18 cellular contexts compared by ENCODE assay signal in the genomic region with DNA sequence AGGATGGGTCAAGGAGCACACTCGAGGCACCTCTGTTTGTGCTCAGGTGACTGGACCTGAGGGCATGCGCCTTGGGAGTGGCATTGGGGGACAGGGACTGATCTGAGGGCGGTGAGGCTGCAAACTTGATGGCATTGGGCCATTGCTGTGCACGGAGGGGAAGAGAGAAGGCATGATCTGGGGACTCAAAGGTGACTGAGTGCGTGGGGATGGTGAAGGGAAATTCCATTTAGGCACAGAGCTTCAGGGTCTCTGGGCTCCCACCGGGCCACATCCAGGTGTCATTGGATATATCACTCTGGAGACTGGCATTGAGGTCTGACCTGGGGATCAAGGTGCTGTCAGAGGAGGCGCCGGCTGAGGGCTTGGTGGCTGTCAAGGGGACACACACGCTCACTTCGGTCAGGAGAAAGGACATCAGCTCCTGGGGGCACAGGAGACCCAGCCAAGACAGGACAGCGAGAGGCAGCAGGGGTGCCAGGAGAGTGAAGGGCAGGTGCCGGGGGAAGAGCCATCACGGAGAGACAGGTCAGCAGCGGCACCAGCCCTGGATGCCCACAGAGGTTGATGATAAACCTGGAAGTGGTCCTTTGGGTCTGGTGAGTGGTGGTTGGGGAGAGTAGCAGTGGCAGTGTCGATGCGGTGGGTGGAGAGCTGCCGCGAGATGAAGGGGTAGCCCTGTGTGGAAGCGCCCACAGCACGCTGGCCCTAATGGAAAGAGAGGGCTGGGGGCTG. TPM values are rescaled to one million over a fixed set of nuclear protein-coding genes. Genes with fewer than 3 reads are reported as not detected.
"Had no signal": no experiment of that assay in that cellular context is flagged by ENCODE, and none has a peak within 500 bp of the region (broad histone marks: within the 10 kb centered on the region; RNA-seq: fewer than 3 reads in every experiment).

No MANE protein-coding gene starts in this region.

- H3K27me3 ChIP-seq: ovary, tibial artery had no signal

- H3K27ac Mint-ChIP-seq: activated naive CD4-positive, alpha-beta T cell treated with anti-CD3 and anti-CD28 coated beads, Interleukin-2, amount 50 U/mL, for 24 hours; activated T-helper 2 cell treated with anti-CD3 and anti-CD28 coated beads, Interferon-gamma antibody, Interleukin-2, Interleukin-4, amounts not matched to agents 10 μg/mL and 5 μg/mL and 100 μg/mL, durations not matched to agents 14 hours and 24 hours and 36 hours; T-cell had no signal

- H3K9me3 Mint-ChIP-seq: activated naive CD4-positive, alpha-beta T cell treated with anti-CD3 and anti-CD28 coated beads, Interleukin-2, amount 50 U/mL, for 24 hours; activated T-helper 2 cell treated with anti-CD3 and anti-CD28 coated beads, Interferon-gamma antibody, Interleukin-2, Interleukin-4, amounts not matched to agents 10 μg/mL and 5 μg/mL and 100 μg/mL, durations not matched to agents 14 hours and 24 hours and 36 hours; neural crest cell; stimulated activated effector memory CD8-positive, alpha-beta T cell treated with anti-CD3 and anti-CD28 coated beads, Interleukin-12 subunit alpha, Interleukin-12 subunit beta, amount 100 ng/mL, for 72 hours; T-cell had no signal

- ATAC-seq: left ventricle myocardium superior; stimulated activated effector memory CD8-positive, alpha-beta T cell treated with anti-CD3 and anti-CD28 coated beads, Interleukin-12 subunit alpha, Interleukin-12 subunit beta, amount 100 ng/mL, for 72 hours; T-cell had no signal

- H3K27ac ChIP-seq: ovary, tibial artery had no signal

- H3K9me3 ChIP-seq: ovary, tibial artery had no signal

- DNase-seq: activated CD4-positive, alpha-beta T cell treated with anti-CD3 and anti-CD28 coated beads, Interleukin-2, amount 50 U/mL, for 4 hours; activated CD4-positive, CD25-positive, alpha-beta regulatory T cell treated with anti-CD3 and anti-CD28 coated beads, Interleukin-2, amount 50 U/mL, for 72 hours; activated T-cell treated with anti-CD3 and anti-CD28 coated beads for 4 hours; amniotic stem cell; central memory CD4-positive, alpha-beta T cell; cortex of kidney; effector CD4-positive, alpha-beta T cell; foreskin fibroblast; kidney glomerular epithelial cell; left ventricle myocardium superior; ovary; T1000 had no signal

- H3K27me3 Mint-ChIP-seq: activated naive CD4-positive, alpha-beta T cell treated with anti-CD3 and anti-CD28 coated beads, Interleukin-2, amount 50 U/mL, for 24 hours; T-cell had no signal

- H3K4me3 Mint-ChIP-seq: activated naive CD4-positive, alpha-beta T cell treated with anti-CD3 and anti-CD28 coated beads, Interleukin-2, amount 50 U/mL, for 24 hours; neural crest cell; stimulated activated effector memory CD8-positive, alpha-beta T cell treated with anti-CD3 and anti-CD28 coated beads, Interleukin-12 subunit alpha, Interleukin-12 subunit beta, amount 100 ng/mL, for 72 hours; T-cell had no signal

- H3K4me3 ChIP-seq: ovary, tibial artery had no signal

- H3K36me3 ChIP-seq: ovary had no signal

RNA-seq across cellular contexts. Expression of a gene that starts 37.6 kb away (rescaled TPM):
- total RNA-seq: activated T-helper 2 cell treated with anti-CD3 and anti-CD28 coated beads, Interferon-gamma antibody, Interleukin-2, Interleukin-4, amounts not matched to agents 10 μg/mL and 5 μg/mL and 100 μg/mL, durations not matched to agents 14 hours and 24 hours and 36 hours had no signal
